Comparison of ENCODE assay signal across 21 cellular contexts in the genomic region with DNA sequence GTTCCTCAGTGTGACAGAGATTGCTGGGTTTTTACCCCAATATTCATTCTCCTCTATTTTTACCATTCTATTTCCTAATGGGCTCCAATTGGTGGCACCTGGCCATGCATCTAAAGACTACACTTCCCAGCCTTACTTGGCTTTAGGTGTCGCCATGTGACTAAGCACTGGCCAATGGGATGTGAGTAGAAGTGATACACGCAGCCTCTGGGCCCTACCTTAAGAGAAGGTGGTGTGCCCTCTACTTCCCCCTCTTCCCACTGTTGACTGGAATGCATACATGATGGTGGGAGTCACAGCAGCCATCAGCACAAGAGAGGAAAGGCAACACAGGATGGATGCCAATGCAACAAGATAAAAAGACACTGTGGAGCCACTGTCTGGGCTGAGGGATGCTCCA. TPM values are rescaled to one million over a fixed set of nuclear protein-coding genes. Genes with fewer than 3 reads are reported as not detected.
DNase-seq lines count a peak whose midpoint lies in the region; ATAC-seq, FAIRE-seq and TF ChIP-seq lines count a peak whose summit lies in the region.
"Had no signal": no experiment of that assay in that cellular context is flagged by ENCODE, and none has a peak within 500 bp of the region (broad histone marks: within the 10 kb centered on the region; RNA-seq: fewer than 3 reads in every experiment).

No MANE protein-coding gene starts in this region.

- H3K4me3 Mint-ChIP-seq in GM23338, result no peak overlapping the region
- H3K4me3 Mint-ChIP-seq in activated CD4-positive, alpha-beta memory T cell treated with anti-CD3 and anti-CD28 coated beads for 36 hours, result no peak overlapping the region
- H3K4me3 Mint-ChIP-seq: CD4-positive, alpha-beta T cell had no signal

- H3K4me1 Mint-ChIP-seq in GM23338, result peaks cover 8% of the 10 kb centered on the region
- peaks cover 4% of the 10 kb centered on the region for H3K4me1 Mint-ChIP-seq in activated CD4-positive, alpha-beta memory T cell treated with anti-CD3 and anti-CD28 coated beads for 36 hours (ENCODE audit: low read depth)

- POLR2A ChIA-PET in activated CD4-positive, alpha-beta memory T cell treated with anti-CD3 and anti-CD28 coated beads for 36 hours (lab: Charles Lee), result no interaction called here

- no peak overlapping the region for H3K27ac Mint-ChIP-seq in GM23338
- no peak overlapping the region for H3K27ac Mint-ChIP-seq in activated CD4-positive, alpha-beta memory T cell treated with anti-CD3 and anti-CD28 coated beads for 36 hours
- H3K27ac Mint-ChIP-seq: CD4-positive, alpha-beta T cell had no signal

- no peak overlapping the region for H2AFZ ChIP-seq in GM23338

- peak; percentile 82 for ATAC-seq in GM23338
- ATAC-seq in omental fat pad (ENCODE audit: low FRiP score), result no peak

- H3K4me2 ChIP-seq in GM23338, result no peak overlapping the region

- no peaks in the 10 kb centered on the region for H3K9me3 ChIP-seq in MG63
- H3K9me3 ChIP-seq: BE2C, Caco-2, HAP-1 had no signal

- peak; percentile 18 for FAIRE-seq in bronchial epithelial cell (lab: Jason Lieb, UNC)
- FAIRE-seq: A204.1, D721Med, HTR-8/SVneo had no signal

- no peak overlapping the region for H3K27ac ChIP-seq in GM23338 (ENCODE audit: low read depth)

- H3K27me3 ChIP-seq in GM23338 (ENCODE audit: insufficient read depth) (peaks cover 44% of the 10 kb centered on the region), bronchial epithelial cell (ENCODE audit: control insufficient read depth, insufficient read depth, low read length) (peaks cover 9% of the 10 kb centered on the region), MG63 (peaks cover 17% of the 10 kb centered on the region)

- no peaks in the 10 kb centered on the region for H3K79me2 ChIP-seq in GM23338 (replicated peaks; ENCODE audit: insufficient read depth)

- peaks cover 10% of the 10 kb centered on the region for H3K9me2 ChIP-seq in GM23338 (ENCODE audit: insufficient read depth)

- no peak for TF ChIP-seq CTCF in GM23338 (conservative IDR thresholded peaks at IDR 0.05; ENCODE audit: low read depth in 2 of 2)
- TF ChIP-seq CTCF in bronchial epithelial cell (IDR thresholded peaks at IDR 0.05; ENCODE audit: insufficient read depth, low read length, severe bottlenecking), result no peak
- no peak for TF ChIP-seq CTCF in omental fat pad (IDR thresholded peaks at IDR 0.05)

- no peaks in the 10 kb centered on the region for H3K36me3 ChIP-seq in GM23338 (ENCODE audit: insufficient read depth)
- no peaks in the 10 kb centered on the region for H3K36me3 ChIP-seq in bronchial epithelial cell (ENCODE audit: control insufficient read depth, insufficient read depth, low read length)
- H3K36me3 ChIP-seq in MG63, result no peaks in the 10 kb centered on the region
- H3K36me3 ChIP-seq: BE2C, HAP-1 had no signal

- H3K27me3 Mint-ChIP-seq in GM23338 (ENCODE audit: insufficient read depth, low read depth, poor library complexity), result peaks cover 21% of the 10 kb centered on the region
- peaks cover 48% of the 10 kb centered on the region for H3K27me3 Mint-ChIP-seq in activated CD4-positive, alpha-beta memory T cell treated with anti-CD3 and anti-CD28 coated beads for 36 hours

- DNase-seq in GM23338 (ENCODE audit: low spot score), result no peak
- DNase-seq in bronchial epithelial cell (ENCODE audit: low read depth), result no peak
- peak; percentile 15 for DNase-seq in islet precursor cell
- DNase-seq in omental fat pad (ENCODE audit: low spot score), result no peak
- no peak for DNase-seq in activated CD4-positive, alpha-beta memory T cell treated with anti-CD3 and anti-CD28 coated beads for 36 hours
- DNase-seq in MG63, result no peak
- DNase-seq: ACHN; BE2C; C1 segment of cervical spinal cord; Caco-2; CD4-positive, alpha-beta T cell; DMS79 treated with DMSO at 0.1 percent for 48 hours; GF-D8; IMR-90; KG1 had no signal

- H3K36me3 Mint-ChIP-seq in GM23338 (ENCODE audit: low read depth), result no peaks in the 10 kb centered on the region; the same call in 2 of the 3 replicates
- no peaks in the 10 kb centered on the region for H3K36me3 Mint-ChIP-seq in activated CD4-positive, alpha-beta memory T cell treated with anti-CD3 and anti-CD28 coated beads for 36 hours

- no peaks in the 10 kb centered on the region for H3F3A ChIP-seq in GM23338 (replicated peaks; ENCODE audit: low read depth)

- CTCF ChIA-PET in activated CD4-positive, alpha-beta memory T cell treated with anti-CD3 and anti-CD28 coated beads for 36 hours (lab: Charles Lee), result no interaction called here

- peaks cover 6% of the 10 kb centered on the region; the same call in 1 of the 2 replicates for H3K4me1 ChIP-seq in GM23338 (ENCODE audit: insufficient read depth)
- H3K4me1 ChIP-seq: BE2C, Caco-2, HAP-1 had no signal

- TF ChIP-seq EP300 in Ishikawa (IDR thresholded peaks at IDR 0.05; ENCODE audit: borderline replicate concordance), result no peak

- no peaks in the 10 kb centered on the region; the same call in 1 of the 2 replicates for H4K20me1 ChIP-seq in GM23338 (replicated peaks; ENCODE audit: insufficient read depth)

- intact Hi-C loops in activated CD4-positive, alpha-beta memory T cell treated with anti-CD3 and anti-CD28 coated beads for 36 hours (cut with micrococcal nuclease), result no loop called here

- no peak for TF ChIP-seq RAD21 in Ishikawa (IDR thresholded peaks at IDR 0.05; ENCODE audit: low read depth)

- H3K9me3 Mint-ChIP-seq in GM23338, result no peaks in the 10 kb centered on the region; the same call in 2 of the 3 replicates
- no peaks in the 10 kb centered on the region for H3K9me3 Mint-ChIP-seq in activated CD4-positive, alpha-beta memory T cell treated with anti-CD3 and anti-CD28 coated beads for 36 hours
- H3K9me3 Mint-ChIP-seq: CD4-positive, alpha-beta T cell had no signal

- no peak overlapping the region for H3K4me3 ChIP-seq in GM23338
- no peak overlapping the region for H3K4me3 ChIP-seq in bronchial epithelial cell (ENCODE audit: low read depth, low read length)
- no peak overlapping the region for H3K4me3 ChIP-seq in MG63
- H3K4me3 ChIP-seq: HAP-1 had no signal

TF ChIP-seq in GM23338, 12 proteins besides CTCF, POLR2A, EP300 and RAD21 (continues in another document):
- TF ChIP-seq STAT1 (IDR thresholded peaks at IDR 0.05; ENCODE audit: unreplicated experiment) (no peak), CREB1 (CRISPR knock-in tag; IDR thresholded peaks at IDR 0.05; ENCODE audit: low read depth) (no peak), EZH2 (IDR thresholded peaks at IDR 0.05; ENCODE audit: low read depth, unreplicated experiment) (no peak), JUNB (IDR thresholded peaks at IDR 0.05; ENCODE audit: unreplicated experiment) (no peak), POLR2AphosphoS5 (IDR thresholded peaks at IDR 0.05; ENCODE audit: low read depth) (no peak)

TF ChIP-seq in Ishikawa, 13 proteins besides CTCF, POLR2A, EP300 and RAD21:
- TF ChIP-seq, protein P1, sequence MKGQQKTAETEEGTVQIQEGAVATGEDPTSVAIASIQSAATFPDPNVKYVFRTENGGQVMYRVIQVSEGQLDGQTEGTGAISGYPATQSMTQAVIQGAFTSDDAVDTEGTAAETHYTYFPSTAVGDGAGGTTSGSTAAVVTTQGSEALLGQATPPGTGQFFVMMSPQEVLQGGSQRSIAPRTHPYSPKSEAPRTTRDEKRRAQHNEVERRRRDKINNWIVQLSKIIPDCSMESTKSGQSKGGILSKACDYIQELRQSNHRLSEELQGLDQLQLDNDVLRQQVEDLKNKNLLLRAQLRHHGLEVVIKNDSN (IDR thresholded peaks at IDR 0.05), result peak; percentile 21; the same call in 1 of the 2 replicates
- no peak for TF ChIP-seq REST (IDR thresholded peaks at IDR 0.05; ENCODE audit: low read depth)
- TF ChIP-seq TCF12 (IDR thresholded peaks at IDR 0.05; ENCODE audit: low read depth), result no peak
- TF ChIP-seq ZBTB7A (IDR thresholded peaks at IDR 0.05; ENCODE audit: low read depth), result no peak

RNA-seq across cellular contexts. Expression of gene OLIG2, which starts 11.4 kb away (rescaled TPM):
- 0.04 and 1.4 TPM in 2 replicates for total RNA-seq in GM23338 (2014; rRNA removed; shearing (Covaris generic))
- 0.09 and 0.15 TPM in 2 replicates for polyA plus RNA-seq in GM23338 (2016; fragmentation: Nextera tagmentation; extraction: Ambion mirVana)
- total RNA-seq in bronchial epithelial cell, result not detected in 2 replicates
- not detected for total RNA-seq in omental fat pad
- total RNA-seq in activated CD4-positive, alpha-beta memory T cell treated with anti-CD3 and anti-CD28 coated beads for 36 hours, result not detected
- not detected in 2 replicates for total RNA-seq in MG63 (2014; rRNA removed; shearing (Covaris generic); ENCODE audit: low replicate concordance)
- total RNA-seq: Caco-2; CD4-positive, alpha-beta T cell; IMR-90 had no signal
- polyA plus RNA-seq: IMR-90 had no signal

RNA-seq across cellular contexts. Expression of gene OLIG1, which starts 55.6 kb away (rescaled TPM):
- 0.14 and 0.19 TPM in 2 replicates for total RNA-seq in GM23338 (2014; rRNA removed; shearing (Covaris generic))
- polyA plus RNA-seq in GM23338 (2016; fragmentation: Nextera tagmentation; extraction: Ambion mirVana), result 0.81 and 2.0 TPM in 2 replicates
- not detected in 2 replicates for total RNA-seq in bronchial epithelial cell
- total RNA-seq in omental fat pad, result not detected
- not detected for total RNA-seq in activated CD4-positive, alpha-beta memory T cell treated with anti-CD3 and anti-CD28 coated beads for 36 hours
- total RNA-seq in MG63 (2014; rRNA removed; shearing (Covaris generic); ENCODE audit: low replicate concordance), result not detected in 2 replicates
- total RNA-seq: Caco-2; CD4-positive, alpha-beta T cell; H4; IMR-90 had no signal
- polyA plus RNA-seq: IMR-90 had no signal
